Comparison of ENCODE assay signal across 1 cellular context in the genomic region with DNA sequence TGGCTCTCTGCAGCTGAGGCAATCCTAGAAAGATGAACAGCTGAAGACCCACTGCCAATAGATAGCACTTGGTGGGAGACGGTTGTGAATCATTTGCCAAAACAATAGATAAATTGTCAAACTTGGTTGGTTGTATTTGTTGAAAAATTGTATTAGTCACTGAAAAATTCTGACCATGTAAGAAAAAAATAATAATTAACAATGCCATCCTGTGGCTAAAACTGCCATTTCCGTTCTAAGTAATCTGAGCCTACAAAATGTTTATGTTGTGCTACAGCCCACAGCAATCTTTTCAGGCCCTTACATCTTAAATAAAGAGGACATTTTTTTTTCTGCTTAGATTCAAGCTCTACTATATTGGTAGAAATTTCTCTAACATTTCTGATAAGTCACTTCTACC.
TF ChIP-seq lines count a peak whose summit lies in the region.

No MANE protein-coding gene starts in this region.

TF ChIP-seq in SK-N-SH, 30 proteins besides CTCF, POLR2A, EP300 and RAD21:
- TF ChIP-seq CHD2 (IDR thresholded peaks at IDR 0.05; ENCODE audit: low read length, partially characterized antibody): no peak
- TF ChIP-seq, protein P1, sequence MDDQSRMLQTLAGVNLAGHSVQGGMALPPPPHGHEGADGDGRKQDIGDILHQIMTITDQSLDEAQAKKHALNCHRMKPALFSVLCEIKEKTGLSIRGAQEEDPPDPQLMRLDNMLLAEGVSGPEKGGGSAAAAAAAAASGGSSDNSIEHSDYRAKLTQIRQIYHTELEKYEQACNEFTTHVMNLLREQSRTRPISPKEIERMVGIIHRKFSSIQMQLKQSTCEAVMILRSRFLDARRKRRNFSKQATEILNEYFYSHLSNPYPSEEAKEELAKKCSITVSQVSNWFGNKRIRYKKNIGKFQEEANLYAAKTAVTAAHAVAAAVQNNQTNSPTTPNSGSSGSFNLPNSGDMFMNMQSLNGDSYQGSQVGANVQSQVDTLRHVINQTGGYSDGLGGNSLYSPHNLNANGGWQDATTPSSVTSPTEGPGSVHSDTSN (IDR thresholded peaks at IDR 0.05): peak; percentile 84
- no peak for TF ChIP-seq MEF2A (IDR thresholded peaks at IDR 0.05; ENCODE audit: borderline replicate concordance, low read depth)
- TF ChIP-seq NFIC (IDR thresholded peaks at IDR 0.05; ENCODE audit: borderline replicate concordance): peak; percentile 32; the same call in 1 of the 2 replicates
- TF ChIP-seq JUND (IDR thresholded peaks at IDR 0.05): peak; percentile 36; the same call in 1 of the 2 replicates
